8 cellular contexts compared by ENCODE assay signal in the genomic region with DNA sequence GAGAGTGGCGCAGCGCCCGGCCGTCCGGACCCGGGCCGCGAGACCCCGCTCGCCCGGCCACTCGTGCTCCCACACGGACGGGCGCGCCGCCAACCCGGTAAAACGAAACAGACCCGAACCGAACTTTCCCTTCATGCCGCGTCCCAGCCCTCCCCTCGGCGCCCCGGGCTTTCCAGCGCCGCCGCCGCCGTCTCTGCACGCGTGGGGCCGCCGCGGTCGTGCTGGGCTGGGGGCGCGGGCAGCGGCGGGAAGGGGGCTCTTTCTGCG. TPM values are rescaled to one million over a fixed set of nuclear protein-coding genes. Genes with fewer than 3 reads are reported as not detected.
DNase-seq lines count a peak whose midpoint lies in the region; ATAC-seq and TF ChIP-seq lines count a peak whose summit lies in the region.

No MANE protein-coding gene starts in this region.

- no peak for TF ChIP-seq CTCF in GM12864 (IDR thresholded peaks at IDR 0.05; ENCODE audit: low read depth, low read length, missing control alignments)
- no peak for TF ChIP-seq CTCF in osteocyte (IDR thresholded peaks at IDR 0.05)

- H3K27ac ChIP-seq in epithelial cell of prostate = peak overlapping the region; percentile 73

- H3K4me3 ChIP-seq in GM12864 (ENCODE audit: low read depth, low read length) = peak overlapping the region; percentile 83
- H3K4me3 ChIP-seq in Jurkat, Clone E6-1 (ENCODE audit: low read length) = peak overlapping the region; percentile 60

- ATAC-seq in GM21367 (IDR thresholded peaks at IDR 0.05; ENCODE audit: unreplicated experiment) (no peak), GM18870 (IDR thresholded peaks at IDR 0.05; ENCODE audit: unreplicated experiment) (no peak)

- DNase-seq in GM12864 (ENCODE audit: low read depth) (no peak), epithelial cell of prostate (ENCODE audit: low read depth, low spot score) (no peak), osteocyte (ENCODE audit: extremely low spot score, unreplicated experiment) (no peak), SK-N-DZ (ENCODE audit: low spot score) (no peak), 8988T (no peak)
- no peak for DNase-seq in Jurkat, Clone E6-1 (ENCODE audit: low read depth, low spot score)

- H3K9me3 Mint-ChIP-seq in osteocyte (ENCODE audit: unreplicated experiment) = no peaks in the 10 kb centered on the region

- peak overlapping the region; percentile 80 for H3K4me3 Mint-ChIP-seq in osteocyte (ENCODE audit: unreplicated experiment)

- H3K27me3 Mint-ChIP-seq in osteocyte (ENCODE audit: unreplicated experiment) = no peaks in the 10 kb centered on the region

- H3K4me1 Mint-ChIP-seq in osteocyte (ENCODE audit: unreplicated experiment) = peaks cover 7% of the 10 kb centered on the region

- H3K36me3 Mint-ChIP-seq in osteocyte (ENCODE audit: unreplicated experiment) = no peaks in the 10 kb centered on the region

- H3K27ac Mint-ChIP-seq in osteocyte (ENCODE audit: unreplicated experiment) = peak overlapping the region; percentile 68

RNA-seq across cellular contexts. Expression of gene SMAD1, which starts 0.2 kb away (rescaled TPM):
- polyA plus RNA-seq in Jurkat, Clone E6-1 (2012; ENCODE audit: insufficient read depth, insufficient read length) = 19.7 TPM
- 18.1 and 18.6 TPM in 2 replicates for total RNA-seq in osteocyte
- 21.1 and 21.6 TPM in 2 replicates for polyA plus RNA-seq in SK-N-DZ (2014; cell fraction: cytosol; rRNA removed)
- 10.1 and 19.8 TPM in 2 replicates for polyA plus RNA-seq in SK-N-DZ (2014; cell fraction: nucleus; rRNA removed)
